In genomic region chr3:119716998-119717397, GRCh38 we compare ENCODE assay signal across 1 cellular context.
TF ChIP-seq lines count a peak whose summit lies in the region.

No MANE protein-coding gene starts in this region.

TF ChIP-seq in liver, 16 proteins besides CTCF, POLR2A, EP300 and RAD21 (continued from another document):
- TF ChIP-seq, protein P1, sequence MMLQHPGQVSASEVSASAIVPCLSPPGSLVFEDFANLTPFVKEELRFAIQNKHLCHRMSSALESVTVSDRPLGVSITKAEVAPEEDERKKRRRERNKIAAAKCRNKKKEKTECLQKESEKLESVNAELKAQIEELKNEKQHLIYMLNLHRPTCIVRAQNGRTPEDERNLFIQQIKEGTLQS (IDR thresholded peaks at IDR 0.05) = peak; percentile 60
- peak in 1 of 2 donors; percentile 53 for TF ChIP-seq GABPA (IDR thresholded peaks at IDR 0.05 in 1 of 2, conservative IDR thresholded peaks at IDR 0.05 in 1 of 2)
- TF ChIP-seq NR2F2 (IDR thresholded peaks at IDR 0.05) = peak; percentile 69
- peak; percentile 83 to 90 for TF ChIP-seq RXRA (IDR thresholded peaks at IDR 0.05)
- peak; percentile 95 for TF ChIP-seq HNF4G (IDR thresholded peaks at IDR 0.05)
- TF ChIP-seq MAX (IDR thresholded peaks at IDR 0.05) = peak; percentile 81
- TF ChIP-seq TAF1 (conservative IDR thresholded peaks at IDR 0.05) = no peak
